1 cellular context compared by ENCODE assay signal in genomic region chr2:37344453-37345361, GRCh38.
A peak's percentile ranks its signal among the peaks of the same experiment; 100 is the strongest.
TF ChIP-seq lines count a peak whose summit lies in the region.

QPCT (plus strand) TSS chr2:37344630; CDS start chr2:37344732, 102 bp downstream.

TF ChIP-seq in GM12878, 131 proteins besides CTCF, POLR2A, EP300 and RAD21 (continued from another document):
- TF ChIP-seq GATAD2B (conservative IDR thresholded peaks at IDR 0.05; ENCODE audit: low read depth), result no peak
- no peak for TF ChIP-seq CEBPB (IDR thresholded peaks at IDR 0.05; ENCODE audit: borderline replicate concordance in 1 of 2, low read depth in 2 of 2, low read length in 2 of 2)
- no peak for TF ChIP-seq HDAC2 (IDR thresholded peaks at IDR 0.05)
- no peak for TF ChIP-seq SRF (IDR thresholded peaks at IDR 0.05; ENCODE audit: low read depth in 2 of 2, low read length in 2 of 2)
- TF ChIP-seq BACH1 (IDR thresholded peaks at IDR 0.05; ENCODE audit: borderline replicate concordance), result no peak
- no peak for TF ChIP-seq TCF3 (IDR thresholded peaks at IDR 0.05; ENCODE audit: borderline replicate concordance, insufficient read depth, low read depth, low read length)
- TF ChIP-seq SUZ12 (IDR thresholded peaks at IDR 0.05; ENCODE audit: unreplicated experiment), result peak; percentile 75
- no peak for TF ChIP-seq GABPA (IDR thresholded peaks at IDR 0.05; ENCODE audit: low read depth)
- no peak for TF ChIP-seq NR2F1 (conservative IDR thresholded peaks at IDR 0.05)
- no peak for TF ChIP-seq CBX5 (IDR thresholded peaks at IDR 0.05; ENCODE audit: low read depth)
